Comparison of ENCODE assay signal across 12 cellular contexts in the genomic region with DNA sequence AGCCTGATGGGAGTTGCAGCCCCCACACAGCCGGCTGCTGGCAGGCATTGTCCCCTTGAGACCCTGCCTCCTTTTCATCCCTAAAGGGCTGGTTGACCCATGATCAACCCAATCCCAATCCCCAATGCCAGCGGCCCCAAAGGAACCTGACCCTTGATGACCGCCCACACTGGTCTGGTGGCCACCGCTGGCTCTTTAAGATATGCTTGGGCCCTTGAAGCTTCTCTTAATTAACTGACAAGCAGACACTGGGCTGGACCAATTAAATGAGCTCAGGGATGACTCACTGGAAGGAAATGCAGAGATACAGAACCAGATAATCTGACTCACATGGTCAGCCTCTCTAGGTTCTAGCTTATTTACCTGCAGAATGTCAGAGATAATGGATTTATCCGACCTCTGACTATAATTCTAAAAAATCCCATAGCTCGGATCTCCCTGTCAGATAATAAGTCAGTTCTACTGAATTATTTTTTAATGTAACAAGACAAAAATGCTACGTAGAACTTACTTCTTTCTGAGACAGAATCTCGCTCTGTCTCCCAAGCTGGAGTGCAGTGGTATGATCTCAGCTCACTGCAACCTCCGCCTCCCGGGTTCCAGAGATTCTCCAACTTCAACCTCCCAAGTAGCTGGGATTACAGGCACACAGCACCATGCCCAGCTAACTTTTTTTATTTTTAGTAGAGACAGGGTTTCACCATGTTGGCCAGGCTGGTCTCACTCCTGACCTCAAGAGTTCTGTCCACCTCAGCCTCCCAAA. TPM values are rescaled to one million over a fixed set of nuclear protein-coding genes. Genes with fewer than 3 reads are reported as not detected.
DNase-seq lines count a peak whose midpoint lies in the region; FAIRE-seq and TF ChIP-seq lines count a peak whose summit lies in the region.
"Had no signal": no experiment of that assay in that cellular context is flagged by ENCODE, and none has a peak within 500 bp of the region (broad histone marks: within the 10 kb centered on the region; RNA-seq: fewer than 3 reads in every experiment).

No MANE protein-coding gene starts in this region.

- H3K4me3 ChIP-seq in bronchial epithelial cell (ENCODE audit: low read depth, low read length): no peak overlapping the region
- no peak overlapping the region for H3K4me3 ChIP-seq in mesendoderm (ENCODE audit: low read length)
- H3K4me3 ChIP-seq: GM12878, tibial nerve had no signal

- H2AK5ac ChIP-seq in mesendoderm (ENCODE audit: low read length): no peak overlapping the region

- H3K9ac ChIP-seq in mesendoderm (ENCODE audit: low read length): no peak overlapping the region

- no peaks in the 10 kb centered on the region for H3K79me1 ChIP-seq in mesendoderm (ENCODE audit: low read length)

- H3K27ac ChIP-seq in mesendoderm (ENCODE audit: low read depth, low read length): no peak overlapping the region
- H3K27ac ChIP-seq: tibial nerve had no signal

- no peak overlapping the region for H3K23ac ChIP-seq in mesendoderm (ENCODE audit: low read length)

- WGBS in mesendoderm (ENCODE audit: extremely low coverage, insufficient coverage, low lambda C conversion rate): no CpG with 5 or more reads among the region's 10 CpGs

- H3K27me3 ChIP-seq in bronchial epithelial cell (ENCODE audit: control insufficient read depth, insufficient read depth, low read length) (no peaks in the 10 kb centered on the region), mesendoderm (ENCODE audit: insufficient read depth, low read length, poor library complexity) (no peaks in the 10 kb centered on the region)
- H3K27me3 ChIP-seq: tibial nerve had no signal

- H3K4me2 ChIP-seq in mesendoderm (ENCODE audit: low read length): no peak overlapping the region

- no peak overlapping the region for H2BK15ac ChIP-seq in mesendoderm (replicated peaks; ENCODE audit: low read depth)

- FAIRE-seq in bronchial epithelial cell (lab: Jason Lieb, UNC): no peak
- FAIRE-seq: GM12878 had no signal

- no peak overlapping the region for H4K5ac ChIP-seq in mesendoderm (ENCODE audit: low read length)

- DNase-seq in EH (ENCODE audit: low read depth): peak; percentile 94
- peak; percentile 42 for DNase-seq in MV-4-11 (lab: John Stamatoyannopoulos, UW)
- DNase-seq in bronchial epithelial cell (ENCODE audit: low read depth): peak; percentile 91
- DNase-seq in mesendoderm: peak; percentile 96
- no peak for DNase-seq in NCI-H2081 treated with DMSO at 0.1 percent for 48 hours (lab: John Stamatoyannopoulos, UW)
- DNase-seq in GF-D8 (lab: John Stamatoyannopoulos, UW): no peak
- DNase-seq in NCI-H2171 (lab: John Stamatoyannopoulos, UW): no peak
- no peak for DNase-seq in NCI-H2227 (lab: John Stamatoyannopoulos, UW; ENCODE audit: unreplicated experiment)
- DNase-seq: NCI-H524 treated with DMSO at 0.1 percent for 48 hours had no signal

- no peak overlapping the region for H2BK5ac ChIP-seq in mesendoderm (ENCODE audit: low read length)

- peak overlapping the region; percentile 22 for H3K18ac ChIP-seq in mesendoderm (ENCODE audit: low read length)

- no peak overlapping the region for H2BK120ac ChIP-seq in mesendoderm (ENCODE audit: low read depth, low read length)

- H3K36me3 ChIP-seq in bronchial epithelial cell (ENCODE audit: control insufficient read depth, insufficient read depth, low read length) (no peaks in the 10 kb centered on the region), mesendoderm (ENCODE audit: control insufficient read depth, insufficient read depth, low read length) (no peaks in the 10 kb centered on the region)

- no peaks in the 10 kb centered on the region for H3K79me2 ChIP-seq in mesendoderm (ENCODE audit: control insufficient read depth, insufficient read depth, low read length)

- no peaks in the 10 kb centered on the region for H3K4me1 ChIP-seq in mesendoderm (ENCODE audit: control insufficient read depth, low read depth, low read length)
- H3K4me1 ChIP-seq: tibial nerve had no signal

- no peak overlapping the region for H3K56ac ChIP-seq in mesendoderm (ENCODE audit: low read length)

- H4K8ac ChIP-seq in mesendoderm (ENCODE audit: low read depth, low read length): no peak overlapping the region

- H3K4ac ChIP-seq in mesendoderm (ENCODE audit: low read depth, low read length): no peak overlapping the region

- TF ChIP-seq CTCF in bronchial epithelial cell (IDR thresholded peaks at IDR 0.05; ENCODE audit: insufficient read depth, low read length, severe bottlenecking): no peak

RNA-seq across cellular contexts. Expression of a gene that starts 11.1 kb away (rescaled TPM):
- total RNA-seq in bronchial epithelial cell: not detected in 2 replicates
- polyA plus RNA-seq in mesendoderm (2013, experiment 1 of 2): not detected
- polyA plus RNA-seq in mesendoderm (2013, experiment 2 of 2): not detected
- total RNA-seq: glomerular endothelial cell, tibial nerve had no signal

RNA-seq across cellular contexts. Expression of a gene that starts 46.7 kb away (rescaled TPM):
- total RNA-seq in bronchial epithelial cell: 52.9 and 79.9 TPM in 2 replicates
- 7.7 TPM for polyA plus RNA-seq in mesendoderm (2013, experiment 1 of 2)
- polyA plus RNA-seq in mesendoderm (2013, experiment 2 of 2): 7.4 TPM

Comparison
In these comparisons a context has a peak if more than half of its experiments do, and no peak if none do; other contexts are left out.
1. DNase-seq: peak in EH (single experiment), MV-4-11 (single experiment), bronchial epithelial cell (single experiment) and mesendoderm (single experiment); none in NCI-H2081 treated with DMSO at 0.1 percent for 48 hours (single experiment), GF-D8 (single experiment), NCI-H2171 (single experiment) and NCI-H2227 (single experiment).